ENCODE assay signal across 9 cellular contexts in the genomic region with DNA sequence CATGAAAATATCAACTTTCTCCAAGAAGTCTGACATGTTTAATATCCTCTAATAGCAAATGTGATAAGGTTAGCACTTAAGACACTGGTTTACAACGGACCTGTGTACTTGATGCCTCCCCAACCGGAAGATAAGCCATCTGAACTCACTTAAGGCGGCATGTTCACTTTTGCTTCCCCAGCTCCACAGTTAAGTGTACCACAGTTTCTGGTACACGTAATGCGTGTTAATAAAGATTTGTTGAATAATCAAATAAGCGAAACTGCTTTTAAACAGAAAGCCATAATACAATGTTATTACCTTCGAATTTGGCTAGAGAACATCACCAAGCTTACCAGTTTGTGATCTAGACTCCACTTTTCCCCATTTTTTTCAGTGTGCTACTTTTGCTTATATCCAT. TPM values are rescaled to one million over a fixed set of nuclear protein-coding genes. Genes with fewer than 3 reads are reported as not detected.
A peak's percentile ranks its signal among the peaks of the same experiment; 100 is the strongest.
DNase-seq lines count a peak whose midpoint lies in the region; ATAC-seq, FAIRE-seq and TF ChIP-seq lines count a peak whose summit lies in the region.
"Had no signal": no experiment of that assay in that cellular context is flagged by ENCODE, and none has a peak within 500 bp of the region (broad histone marks: within the 10 kb centered on the region; RNA-seq: fewer than 3 reads in every experiment).

No MANE protein-coding gene starts in this region.

- ATAC-seq in GM12878 (no peak), HG03469 (IDR thresholded peaks at IDR 0.05; ENCODE audit: unreplicated experiment) (no peak)

- POLR2A ChIA-PET in GM12878 (lab: Charles Lee) = no interaction called here

- H3K27ac ChIP-seq in BLaER1 treated with 17β-estradiol and CSF1 and Interleukin-3, amounts not matched to agents 10 nM and 100 nM = peak overlapping the region; percentile 99 to 100 (median 100); a peak in 21 of 22 replicates
- H3K27ac ChIP-seq in HUES64 (ENCODE audit: low read depth, low read length) (no peak overlapping the region; the same call in 1 of the 2 replicates), GM12878 (ENCODE audit: control insufficient read depth, insufficient read depth) (peak overlapping the region; percentile 96), muscle layer of colon (ENCODE audit: low read depth, low read length) (no peak overlapping the region)

- no peak for DNase-seq in GM12878 (ENCODE audit: low read depth, low spot score)
- no peak for DNase-seq in inferior parietal cortex (ENCODE audit: extremely low spot score)
- DNase-seq in activated CD4-positive, CD25-positive, alpha-beta regulatory T cell (lab: John Stamatoyannopoulos, UW) = no peak
- DNase-seq in stimulated activated CD4-positive, alpha-beta T cell treated with anti-CD3 and anti-CD28 coated beads, Interleukin-4, amount 100 ng/mL, for 4 hours = no peak

- TF ChIP-seq EP300 in GM12878 (IDR thresholded peaks at IDR 0.05; ENCODE audit: borderline replicate concordance in 1 of 2, control insufficient read depth in 1 of 2, low read depth in 2 of 2, low read length in 2 of 2) = no peak

- WGBS in HUES64 = 87% methylated on average over 7 of the region's 7 CpGs
- WGBS in GM12878 (ENCODE audit: insufficient coverage, insufficient replicate concordance, low lambda C conversion rate, missing lambda C conversion rate) = 45% methylated on average over 7 of the region's 7 CpGs

- H3K27me3 ChIP-seq in BLaER1 treated with 17β-estradiol and CSF1 and Interleukin-3, amounts not matched to agents 10 nM and 100 nM = no peaks in the 10 kb centered on the region
- H3K27me3 ChIP-seq in HUES64 (ENCODE audit: insufficient read depth, low read length) = no peaks in the 10 kb centered on the region
- H3K27me3 ChIP-seq in GM12878 (replicated peaks in 1 of 2; ENCODE audit: control insufficient read depth in 2 of 2, insufficient read depth in 2 of 2, low read length in 1 of 2) = no peaks in the 10 kb centered on the region
- no peaks in the 10 kb centered on the region for H3K27me3 ChIP-seq in muscle layer of colon (ENCODE audit: control insufficient read depth in 1 of 2, insufficient read depth in 2 of 2, low read length in 2 of 2)

- SMC1A ChIA-PET in GM12878 (lab: Charles Lee; ENCODE audit: uncharacterized antibody, unreplicated experiment) = interaction anchor here (0.6 to 3.3 kb wide), 5 partner anchors 10 to 153 kb away, joined by 3 to 8 read pairs (median 3); no protein-coding TSS in a partner anchor

- no peak for TF ChIP-seq CTCF in GM12878 (IDR thresholded peaks at IDR 0.05 in 2 of 3, conservative IDR thresholded peaks at IDR 0.05 in 1 of 3; ENCODE audit: control insufficient read depth in 2 of 3, extremely low read depth in 1 of 3, insufficient read depth in 1 of 3, low read depth in 3 of 3, low read length in 3 of 3)

- no peak for TF ChIP-seq POLR2A in GM12878 (IDR thresholded peaks at IDR 0.05; ENCODE audit: low read depth, low read length)

- peak overlapping the region; percentile 97 to 100 (median 100) for H3K9ac ChIP-seq in BLaER1 treated with 17β-estradiol and CSF1 and Interleukin-3, amounts not matched to agents 10 nM and 100 nM
- H3K9ac ChIP-seq in HUES64 (ENCODE audit: low read depth, low read length) = peak overlapping the region; percentile 94
- peak overlapping the region; percentile 67 for H3K9ac ChIP-seq in GM12878 (ENCODE audit: control insufficient read depth, insufficient read depth, low read length)
- peak overlapping the region; percentile 58 for H3K9ac ChIP-seq in muscle layer of colon (ENCODE audit: low read length)

- peak overlapping the region; percentile 46 for H2AFZ ChIP-seq in GM12878 (ENCODE audit: control insufficient read depth, low read depth, low read length)

- no peaks in the 10 kb centered on the region for H3K9me3 ChIP-seq in BLaER1 treated with 17β-estradiol and CSF1 and Interleukin-3, amounts not matched to agents 10 nM and 100 nM (replicated peaks in 1 of 11)
- H3K9me3 ChIP-seq in HUES64 (ENCODE audit: insufficient read depth, low read depth, low read length) (no peaks in the 10 kb centered on the region), GM12878 (replicated peaks; ENCODE audit: control insufficient read depth, insufficient read depth, low read length) (no peaks in the 10 kb centered on the region), muscle layer of colon (ENCODE audit: low read length) (no peaks in the 10 kb centered on the region)

- H3K36me3 ChIP-seq in BLaER1 treated with 17β-estradiol and CSF1 and Interleukin-3, amounts not matched to agents 10 nM and 100 nM = peaks cover 0 to 16% (median 0%) of the 10 kb centered on the region in 11 experiments; a peak in 3 of 22 replicates
- H3K36me3 ChIP-seq in HUES64 (ENCODE audit: insufficient read depth, low read length) (no peaks in the 10 kb centered on the region), GM12878 (ENCODE audit: control insufficient read depth in 2 of 2, insufficient read depth in 2 of 2, low read length in 1 of 2) (no peaks in the 10 kb centered on the region), muscle layer of colon (ENCODE audit: insufficient read depth, low read length) (no peaks in the 10 kb centered on the region)

- intact Hi-C loops in GM12878 (cut with micrococcal nuclease; ENCODE audit: unreplicated experiment) = loop anchor here (5.0 kb wide), 2 partner anchors 500 to 520 kb away; a partner anchor contains a TSS

- BruUV-seq in GM12878 (replicated peaks; lab: Mats Ljungman, UMichigan) = no TSS peak

- peak overlapping the region; percentile 83 to 97 (median 89) for H3K4me2 ChIP-seq in BLaER1 treated with 17β-estradiol and CSF1 and Interleukin-3, amounts not matched to agents 10 nM and 100 nM
- H3K4me2 ChIP-seq in GM12878 (ENCODE audit: control insufficient read depth, insufficient read depth) = peak overlapping the region; percentile 84

- peak overlapping the region; percentile 89 to 100 (median 96) for H3K4me3 ChIP-seq in BLaER1 treated with 17β-estradiol and CSF1 and Interleukin-3, amounts not matched to agents 10 nM and 100 nM
- H3K4me3 ChIP-seq in HUES64 (ENCODE audit: low read length) (peak overlapping the region; percentile 77), GM12878 (peak overlapping the region; percentile 93), muscle layer of colon (ENCODE audit: low read depth in 1 of 2, low read length in 2 of 2) (peak overlapping the region in 1 of 2 donors; percentile 91)

- peaks cover 19 to 26% (median 25%) of the 10 kb centered on the region in 11 experiments for H4K20me1 ChIP-seq in BLaER1 treated with 17β-estradiol and CSF1 and Interleukin-3, amounts not matched to agents 10 nM and 100 nM
- no peaks in the 10 kb centered on the region; the same call in none of the 2 replicates for H4K20me1 ChIP-seq in GM12878 (ENCODE audit: control insufficient read depth, insufficient read depth)

- H3K79me2 ChIP-seq in GM12878 (ENCODE audit: control insufficient read depth, insufficient read depth, low read length) = peaks cover 51% of the 10 kb centered on the region

- FAIRE-seq in GM12878 (lab: Jason Lieb, UNC) = peak; percentile 66

- TF ChIP-seq RAD21 in GM12878 (IDR thresholded peaks at IDR 0.05; ENCODE audit: insufficient read depth, low read depth, low read length) = no peak

- RAD21 ChIA-PET in GM12878 (lab: Charles Lee; ENCODE audit: unreplicated experiment) = interaction anchor here (0.6 kb wide), 1 partner anchor 306 kb away, joined by 3 read pairs; no protein-coding TSS in a partner anchor

- in situ Hi-C loops in GM12878 (cut with MboI) = no loop called here

- CTCF ChIA-PET in GM12878 (lab: Yijun Ruan, JAX) = interaction anchor here (1.0 kb wide), 1 partner anchor 20 kb away, joined by 3 read pairs; no protein-coding TSS in a partner anchor

- peaks cover 22 to 36% (median 30%) of the 10 kb centered on the region in 10 experiments for H3K4me1 ChIP-seq in BLaER1 treated with 17β-estradiol and CSF1 and Interleukin-3, amounts not matched to agents 10 nM and 100 nM
- peaks cover 10% of the 10 kb centered on the region for H3K4me1 ChIP-seq in HUES64 (ENCODE audit: insufficient read depth, low read length)
- peaks cover 8% of the 10 kb centered on the region for H3K4me1 ChIP-seq in GM12878 (ENCODE audit: control insufficient read depth, insufficient read depth, low read length)
- peaks cover 28% of the 10 kb centered on the region for H3K4me1 ChIP-seq in muscle layer of colon (ENCODE audit: insufficient read depth, low read length)

RNA-seq across cellular contexts. Expression of a gene that starts 1.4 kb away (rescaled TPM):
- 17.2 TPM for polyA plus RNA-seq in HUES64 (2013, experiment 1 of 2)
- polyA plus RNA-seq in HUES64 (2013, experiment 2 of 2) = 16.7 TPM
- 134 and 146 TPM in 2 replicates for total RNA-seq in GM12878 (2013; cell fraction: nucleolus; rRNA removed)
- total RNA-seq in GM12878 (2014; rRNA removed) (16.5 and 19.1 TPM in 2 replicates), GM12878 (2014; rRNA removed; fragmentation: Illumina TruSeq; extraction: Trizol) (20.4 and 21.7 TPM in 2 replicates), GM12878 (2021) (27.6 and 31.0 TPM in 2 replicates)
- polyA plus RNA-seq in GM12878 (2011; ENCODE audit: low read depth) = 13.4 TPM
- polyA plus RNA-seq in GM12878 (2011; rRNA removed) (33.3 and 45.1 TPM in 2 replicates), GM12878 (2014; fragmentation: Illumina TruSeq; extraction: Trizol) (22.0 and 29.6 TPM in 2 replicates), GM12878 (2014; fragmentation: Nextera tagmentation; extraction: Ambion mirVana) (10 to 100 TPM; 13.0 to 19.4 TPM), GM12878 (2014; rRNA removed) (16.6 and 17.4 TPM in 2 replicates), GM12878 (2016; fragmentation: Nextera tagmentation; extraction: Ambion mirVana) (10 to 100 TPM; 18.8 to 27.6 TPM)
- polyA plus RNA-seq in GM12878 (2011; cell fraction: cytosol; rRNA removed) = 15.1 and 16.4 TPM in 2 replicates
- 35.7 and 41.8 TPM in 2 replicates for polyA plus RNA-seq in GM12878 (2011; cell fraction: nucleus; rRNA removed)
- polyA plus RNA-seq in GM12878 (2012) = 18.4 and 19.5 TPM in 2 replicates
- polyA minus RNA-seq in GM12878 (2011; rRNA and poly(A)+ RNA removed) = 74.8 and 99.3 TPM in 2 replicates
- 23.7 and 26.7 TPM in 2 replicates for polyA minus RNA-seq in GM12878 (2011; cell fraction: cytosol; rRNA and poly(A)+ RNA removed)
- polyA minus RNA-seq in GM12878 (2011; cell fraction: nucleus; rRNA and poly(A)+ RNA removed) = 43.9 and 62.0 TPM in 2 replicates

RNA-seq across cellular contexts. Expression of a gene that starts 36.5 kb away (rescaled TPM):
- 0.35 TPM for polyA plus RNA-seq in HUES64 (2013, experiment 1 of 2)
- polyA plus RNA-seq in HUES64 (2013, experiment 2 of 2) = 0.13 TPM
- total RNA-seq in GM12878 (2013; cell fraction: nucleolus; rRNA removed) = 0.33 and 0.42 TPM in 2 replicates
- total RNA-seq in GM12878 (2014; rRNA removed) = 0.05 and 0.11 TPM in 2 replicates
- 0.18 and 0.23 TPM in 2 replicates for total RNA-seq in GM12878 (2014; rRNA removed; fragmentation: Illumina TruSeq; extraction: Trizol)
- total RNA-seq in GM12878 (2021) = 0.10 and 0.16 TPM in 2 replicates
- 0.13 TPM for polyA plus RNA-seq in GM12878 (2011; ENCODE audit: low read depth)
- polyA plus RNA-seq in GM12878 (2011; rRNA removed) = 0.09 TPM in 1 of 2 replicates, not detected in the other
- polyA plus RNA-seq in GM12878 (2011; cell fraction: cytosol; rRNA removed) = 0.01 TPM in 1 of 2 replicates, not detected in the other
- 0.03 TPM in 1 of 2 replicates, not detected in the other for polyA plus RNA-seq in GM12878 (2011; cell fraction: nucleus; rRNA removed)
- 0.22 and 0.27 TPM in 2 replicates for polyA plus RNA-seq in GM12878 (2012)
- 0.04 and 0.16 TPM in 2 replicates for polyA plus RNA-seq in GM12878 (2014; fragmentation: Illumina TruSeq; extraction: Trizol)
- polyA plus RNA-seq in GM12878 (2014; fragmentation: Nextera tagmentation; extraction: Ambion mirVana) = under 1 TPM; 0.06 to 0.13 TPM
- polyA plus RNA-seq in GM12878 (2014; rRNA removed) = 0.05 and 0.10 TPM in 2 replicates
- under 1 TPM; 0.15 to 0.19 TPM for polyA plus RNA-seq in GM12878 (2016; fragmentation: Nextera tagmentation; extraction: Ambion mirVana)
- polyA minus RNA-seq in GM12878 (2011; rRNA and poly(A)+ RNA removed) = not detected in 2 replicates
- not detected in 2 replicates for polyA minus RNA-seq in GM12878 (2011; cell fraction: cytosol; rRNA and poly(A)+ RNA removed)
- not detected in 2 replicates for polyA minus RNA-seq in GM12878 (2011; cell fraction: nucleus; rRNA and poly(A)+ RNA removed)
- total RNA-seq: pulmonary artery endothelial cell had no signal

Comparison
In these comparisons a context has a peak if more than half of its experiments do, and no peak if none do; other contexts are left out.
1. H3K27ac ChIP-seq: peak in BLaER1 treated with 17β-estradiol and CSF1 and Interleukin-3, amounts not matched to agents 10 nM and 100 nM (11 of 11) and GM12878 (single experiment); none in HUES64 (single experiment) and muscle layer of colon (single experiment).
2. Peak in every context shown above with its lines, with median percentiles within 50 percentile points of each other: H3K9ac ChIP-seq.